27 cellular contexts compared by ENCODE assay signal in the genomic region with DNA sequence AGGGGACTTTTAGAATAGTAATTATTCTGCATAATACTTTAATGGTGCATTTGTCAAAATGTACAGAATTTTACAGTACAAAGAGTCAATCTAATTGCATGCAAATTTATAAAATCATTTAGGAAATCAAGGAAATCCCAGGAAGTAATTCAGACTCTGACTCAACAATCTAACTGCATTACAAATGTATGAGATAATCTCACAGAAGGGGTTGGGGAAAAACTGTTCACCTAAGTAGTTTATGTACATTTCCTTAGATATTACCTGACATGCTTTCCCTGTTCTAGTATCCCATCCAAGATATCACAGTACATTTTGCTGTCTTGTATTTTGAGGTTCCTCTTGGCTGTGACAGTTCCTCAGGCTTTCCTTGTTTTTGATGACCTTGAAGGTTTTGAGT. TPM values are rescaled to one million over a fixed set of nuclear protein-coding genes. Genes with fewer than 3 reads are reported as not detected.
"Had no signal": no experiment of that assay in that cellular context is flagged by ENCODE, and none has a peak within 500 bp of the region (broad histone marks: within the 10 kb centered on the region; RNA-seq: fewer than 3 reads in every experiment).

No MANE protein-coding gene starts in this region.

- FAIRE-seq: colon, keratinocyte had no signal

- ATAC-seq: activated CD4-positive, CD25-positive, alpha-beta regulatory T cell treated with anti-CD3 and anti-CD28 coated beads, Interleukin-2, amount 50 U/mL, for 24 hours; activated T-cell treated with anti-CD3 and anti-CD28 coated beads, Interleukin-2, amount 50 U/mL, for 72 hours; body of pancreas; esophagus mucosa; gastroesophageal sphincter; heart left ventricle; lower lobe of right lung; right lobe of liver; stimulated activated effector memory CD8-positive, alpha-beta T cell treated with anti-CD3 and anti-CD28 coated beads, Interleukin-12 subunit alpha, Interleukin-12 subunit beta, amount 100 ng/mL, for 72 hours; stimulated activated naive CD8-positive, alpha-beta T cell treated with anti-CD3 and anti-CD28 coated beads, Interleukin-15, amount 100 ng/mL, for 72 hours; T-helper 17 cell had no signal

- H3K27ac Mint-ChIP-seq: activated CD4-positive, alpha-beta memory T cell treated with anti-CD3 and anti-CD28 coated beads, Interleukin-2, amount 10 ng/mL, durations not matched to agents 7 days and 5 days; activated CD4-positive, alpha-beta T cell treated with anti-CD3 and anti-CD28 coated beads, Interleukin-2, amount 10 ng/mL, durations not matched to agents 24 days and 14 days; activated naive CD4-positive, alpha-beta T cell treated with anti-CD3 and anti-CD28 coated beads for 36 hours; activated naive CD8-positive, alpha-beta T cell treated with anti-CD3 and anti-CD28 coated beads, Interleukin-2, amount 10 ng/mL, durations not matched to agents 7 days and 5 days; activated T-cell treated with anti-CD3 and anti-CD28 coated beads, Interleukin-2, amount 50 U/mL, for 72 hours; naive B cell; stimulated activated effector memory CD8-positive, alpha-beta T cell treated with anti-CD3 and anti-CD28 coated beads, Interleukin-12 subunit alpha, Interleukin-12 subunit beta, amount 100 ng/mL, for 72 hours; stimulated activated naive CD8-positive, alpha-beta T cell treated with anti-CD3 and anti-CD28 coated beads, Interleukin-15, amount 100 ng/mL, for 72 hours; T-helper 17 cell had no signal

- H3K9me3 Mint-ChIP-seq: activated CD4-positive, alpha-beta memory T cell treated with anti-CD3 and anti-CD28 coated beads, Interleukin-2, amount 10 ng/mL, durations not matched to agents 7 days and 5 days; activated CD4-positive, alpha-beta T cell treated with anti-CD3 and anti-CD28 coated beads, Interleukin-2, amount 10 ng/mL, durations not matched to agents 24 days and 14 days; activated naive CD4-positive, alpha-beta T cell treated with anti-CD3 and anti-CD28 coated beads for 36 hours; activated naive CD8-positive, alpha-beta T cell treated with anti-CD3 and anti-CD28 coated beads, Interleukin-2, amount 10 ng/mL, durations not matched to agents 7 days and 5 days; activated T-cell treated with anti-CD3 and anti-CD28 coated beads, Interleukin-2, amount 50 U/mL, for 72 hours; central memory CD8-positive, alpha-beta T cell; stimulated activated effector memory CD8-positive, alpha-beta T cell treated with anti-CD3 and anti-CD28 coated beads, Interleukin-12 subunit alpha, Interleukin-12 subunit beta, amount 100 ng/mL, for 72 hours; stimulated activated naive CD8-positive, alpha-beta T cell treated with anti-CD3 and anti-CD28 coated beads, Interleukin-15, amount 100 ng/mL, for 72 hours had no signal

- H3K27me3 Mint-ChIP-seq: activated naive CD8-positive, alpha-beta T cell treated with anti-CD3 and anti-CD28 coated beads, Interleukin-2, amount 10 ng/mL, durations not matched to agents 7 days and 5 days; stimulated activated naive CD8-positive, alpha-beta T cell treated with anti-CD3 and anti-CD28 coated beads, Interleukin-15, amount 100 ng/mL, for 72 hours had no signal

- H3K4me3 Mint-ChIP-seq: activated CD4-positive, alpha-beta memory T cell treated with anti-CD3 and anti-CD28 coated beads, Interleukin-2, amount 10 ng/mL, durations not matched to agents 7 days and 5 days; activated CD4-positive, alpha-beta T cell treated with anti-CD3 and anti-CD28 coated beads, Interleukin-2, amount 10 ng/mL, durations not matched to agents 24 days and 14 days; activated naive CD4-positive, alpha-beta T cell treated with anti-CD3 and anti-CD28 coated beads for 36 hours; activated naive CD8-positive, alpha-beta T cell treated with anti-CD3 and anti-CD28 coated beads, Interleukin-2, amount 10 ng/mL, durations not matched to agents 7 days and 5 days; activated T-cell treated with anti-CD3 and anti-CD28 coated beads, Interleukin-2, amount 50 U/mL, for 72 hours; central memory CD8-positive, alpha-beta T cell; naive B cell; stimulated activated effector memory CD8-positive, alpha-beta T cell treated with anti-CD3 and anti-CD28 coated beads, Interleukin-12 subunit alpha, Interleukin-12 subunit beta, amount 100 ng/mL, for 72 hours; stimulated activated naive CD8-positive, alpha-beta T cell treated with anti-CD3 and anti-CD28 coated beads, Interleukin-15, amount 100 ng/mL, for 72 hours; T-helper 17 cell had no signal

- H3K36me3 ChIP-seq: gastroesophageal sphincter, heart left ventricle, lower lobe of right lung, right lobe of liver, tibial artery had no signal

- DNase-seq: activated CD4-positive, alpha-beta memory T cell treated with anti-CD3 and anti-CD28 coated beads, Interleukin-2, amount 10 ng/mL, durations not matched to agents 7 days and 5 days; activated CD4-positive, alpha-beta T cell treated with anti-CD3 and anti-CD28 coated beads, Interleukin-2, amount 10 ng/mL, durations not matched to agents 24 days and 14 days; activated effector memory CD4-positive, alpha-beta T cell treated with Interleukin-2 at 50 U/mL for 16 hours; activated naive CD4-positive, alpha-beta T cell treated with anti-CD3 and anti-CD28 coated beads for 36 hours; activated naive CD8-positive, alpha-beta T cell treated with anti-CD3 and anti-CD28 coated beads, Interleukin-2, amount 10 ng/mL, durations not matched to agents 7 days and 5 days; activated T-cell treated with anti-CD3 and anti-CD28 coated beads, Interleukin-2, amount 50 U/mL, for 72 hours; amygdala; body of pancreas; effector memory CD4-positive, alpha-beta T cell; heart left ventricle; lower lobe of right lung; naive B cell; occipital lobe; right lobe of liver; stimulated activated CD4-positive, alpha-beta T cell treated with anti-CD3 and anti-CD28 coated beads, Interleukin-2, amount 100 ng/mL, for 24 hours; stimulated activated naive CD8-positive, alpha-beta T cell treated with anti-CD3 and anti-CD28 coated beads, Interleukin-15, amount 100 ng/mL, for 72 hours; T-helper 17 cell; tibial artery had no signal

- H3K36me3 Mint-ChIP-seq: activated naive CD8-positive, alpha-beta T cell treated with anti-CD3 and anti-CD28 coated beads, Interleukin-2, amount 10 ng/mL, durations not matched to agents 7 days and 5 days; naive B cell; stimulated activated effector memory CD8-positive, alpha-beta T cell treated with anti-CD3 and anti-CD28 coated beads, Interleukin-12 subunit alpha, Interleukin-12 subunit beta, amount 100 ng/mL, for 72 hours had no signal

- H3K4me3 ChIP-seq: body of pancreas, gastroesophageal sphincter, heart left ventricle, lower lobe of right lung, right lobe of liver, skin epidermis, tibial artery had no signal

- H3K27me3 ChIP-seq: body of pancreas, gastroesophageal sphincter, heart left ventricle, right lobe of liver, tibial artery had no signal

- H3K4me1 Mint-ChIP-seq: activated CD4-positive, alpha-beta memory T cell treated with anti-CD3 and anti-CD28 coated beads, Interleukin-2, amount 10 ng/mL, durations not matched to agents 7 days and 5 days; activated CD4-positive, alpha-beta T cell treated with anti-CD3 and anti-CD28 coated beads, Interleukin-2, amount 10 ng/mL, durations not matched to agents 24 days and 14 days; activated naive CD8-positive, alpha-beta T cell treated with anti-CD3 and anti-CD28 coated beads, Interleukin-2, amount 10 ng/mL, durations not matched to agents 7 days and 5 days; central memory CD8-positive, alpha-beta T cell; naive B cell; stimulated activated naive CD8-positive, alpha-beta T cell treated with anti-CD3 and anti-CD28 coated beads, Interleukin-15, amount 100 ng/mL, for 72 hours had no signal

- H3K9me3 ChIP-seq: body of pancreas, gastroesophageal sphincter, heart left ventricle, lower lobe of right lung, right lobe of liver, tibial artery had no signal

- H3K27ac ChIP-seq: body of pancreas, gastroesophageal sphincter, heart left ventricle, lower lobe of right lung, right lobe of liver, skin epidermis, tibial artery, VCaP had no signal

- H3K4me1 ChIP-seq: body of pancreas, gastroesophageal sphincter, lower lobe of right lung, right lobe of liver, tibial artery had no signal

RNA-seq across cellular contexts. Expression of a gene that starts 4.7 kb away (rescaled TPM):
- total RNA-seq: activated CD4-positive, alpha-beta memory T cell treated with anti-CD3 and anti-CD28 coated beads, Interleukin-2, amount 10 ng/mL, durations not matched to agents 7 days and 5 days; activated CD4-positive, alpha-beta T cell treated with anti-CD3 and anti-CD28 coated beads, Interleukin-2, amount 10 ng/mL, durations not matched to agents 24 days and 14 days; activated naive CD4-positive, alpha-beta T cell treated with anti-CD3 and anti-CD28 coated beads for 36 hours; esophagus mucosa had no signal
